Comparison of ENCODE assay signal across 19 cellular contexts in the genomic region with DNA sequence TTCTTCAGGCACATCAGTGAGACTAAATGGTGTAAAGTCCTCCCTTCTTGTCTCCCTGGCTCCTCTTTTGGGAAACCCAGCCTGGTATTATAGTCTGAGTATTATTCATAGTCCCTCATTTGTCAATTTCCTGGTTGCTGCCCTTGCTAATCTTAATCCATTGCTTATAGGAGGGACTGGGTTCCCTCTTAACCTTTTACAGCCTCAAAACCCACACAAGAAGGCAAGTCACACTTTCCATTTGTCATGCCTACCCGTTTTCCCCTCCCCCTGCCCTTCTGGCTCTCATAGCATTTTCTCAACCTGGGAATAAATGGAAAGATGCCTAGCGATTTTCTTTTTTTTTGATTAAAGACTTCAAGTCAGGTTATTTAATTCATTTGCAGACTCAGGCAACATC.
A peak's percentile ranks its signal among the peaks of the same experiment; 100 is the strongest.
DNase-seq lines count a peak whose midpoint lies in the region; ATAC-seq, FAIRE-seq and TF ChIP-seq lines count a peak whose summit lies in the region.
"Had no signal": no experiment of that assay in that cellular context is flagged by ENCODE, and none has a peak within 500 bp of the region (broad histone marks: within the 10 kb centered on the region; RNA-seq: fewer than 3 reads in every experiment).

No MANE protein-coding gene starts in this region.

- no peaks in the 10 kb centered on the region for H3K27me3 ChIP-seq in colonic mucosa
- no peaks in the 10 kb centered on the region for H3K27me3 ChIP-seq in small intestine (ENCODE audit: control insufficient read depth in 2 of 2, insufficient read depth in 2 of 2, low read length in 2 of 2)
- H3K27me3 ChIP-seq: spleen, tibial artery had no signal

- peak; percentile 22 for DNase-seq in activated CD4-positive, alpha-beta T cell treated with anti-CD3 and anti-CD28 coated beads for 48 hours
- no peak for DNase-seq in activated CD4-positive, alpha-beta T cell treated with anti-CD3 and anti-CD28 coated beads for 4 hours
- peak; percentile 80 for DNase-seq in NCI-H82 (lab: John Stamatoyannopoulos, UW)
- DNase-seq in colonic mucosa = no peak
- peak; percentile 8 for DNase-seq in small intestine
- DNase-seq in NCI-H226 = no peak
- DNase-seq: amygdala, hippocampal formation, kidney, mesendoderm, NCI-H1930, NCI-H446, Right ventricle myocardium superior, spleen, tibial artery had no signal

- ATAC-seq in HG03432 (IDR thresholded peaks at IDR 0.05; ENCODE audit: unreplicated experiment) (no peak), GM21447 (IDR thresholded peaks at IDR 0.05; ENCODE audit: unreplicated experiment) (no peak)
- ATAC-seq: K562 had no signal

- no peaks in the 10 kb centered on the region for H3K36me3 ChIP-seq in colonic mucosa
- peaks cover 0 to 3% of the 10 kb centered on the region in 2 donors for H3K36me3 ChIP-seq in small intestine (ENCODE audit: control insufficient read depth in 2 of 2, insufficient read depth in 2 of 2, low read length in 2 of 2)

- intact Hi-C loops in colonic mucosa (cut with DNase I) = no loop called here

- TF ChIP-seq CTCF in colonic mucosa (IDR thresholded peaks at IDR 0.05) = no peak

- H3K27ac ChIP-seq in colonic mucosa (peak overlapping the region; percentile 63), small intestine (ENCODE audit: low read depth in 1 of 2, low read length in 1 of 2) (peak overlapping the region in 1 of 2 donors; percentile 64)
- H3K27ac ChIP-seq: spleen, tibial artery, VCaP had no signal

- no peaks in the 10 kb centered on the region for H3K9me3 ChIP-seq in colonic mucosa
- H3K9me3 ChIP-seq in small intestine (ENCODE audit: control insufficient read depth, low read depth) = no peaks in the 10 kb centered on the region
- H3K9me3 ChIP-seq: spleen, tibial artery had no signal

- no peak overlapping the region for H3K4me3 ChIP-seq in colonic mucosa
- H3K4me3 ChIP-seq in small intestine (ENCODE audit: low read depth in 1 of 2, low read length in 2 of 2) = no peak overlapping the region
- H3K4me3 ChIP-seq: K562, spleen, tibial artery had no signal

- H3K4me1 ChIP-seq in colonic mucosa (no peaks in the 10 kb centered on the region), small intestine (ENCODE audit: control insufficient read depth in 2 of 2, insufficient read depth in 1 of 2, low read depth in 1 of 2, low read length in 1 of 2) (peaks cover 0 to 2% of the 10 kb centered on the region in 2 donors)
- H3K4me1 ChIP-seq: spleen, tibial artery had no signal

- WGBS in small intestine, 3 donors = 16 to 55% (median 38%) methylated on average over 2 of the region's 2 CpGs

- FAIRE-seq in small intestine (lab: Jason Lieb, UNC) = no peak
- FAIRE-seq: K562, kidney had no signal

- H3K9ac ChIP-seq in colonic mucosa (ENCODE audit: low read depth in 2 of 2, low read length in 2 of 2) = no peak overlapping the region

Comparison
In these comparisons a context has a peak if more than half of its experiments do, and no peak if none do; other contexts are left out.
1. DNase-seq: peak in activated CD4-positive, alpha-beta T cell treated with anti-CD3 and anti-CD28 coated beads for 48 hours (single experiment), NCI-H82 (single experiment) and small intestine (single experiment); none in activated CD4-positive, alpha-beta T cell treated with anti-CD3 and anti-CD28 coated beads for 4 hours (0 of 2), colonic mucosa (single experiment) and NCI-H226 (single experiment).